1 cellular context compared by ENCODE assay signal in the genomic region with DNA sequence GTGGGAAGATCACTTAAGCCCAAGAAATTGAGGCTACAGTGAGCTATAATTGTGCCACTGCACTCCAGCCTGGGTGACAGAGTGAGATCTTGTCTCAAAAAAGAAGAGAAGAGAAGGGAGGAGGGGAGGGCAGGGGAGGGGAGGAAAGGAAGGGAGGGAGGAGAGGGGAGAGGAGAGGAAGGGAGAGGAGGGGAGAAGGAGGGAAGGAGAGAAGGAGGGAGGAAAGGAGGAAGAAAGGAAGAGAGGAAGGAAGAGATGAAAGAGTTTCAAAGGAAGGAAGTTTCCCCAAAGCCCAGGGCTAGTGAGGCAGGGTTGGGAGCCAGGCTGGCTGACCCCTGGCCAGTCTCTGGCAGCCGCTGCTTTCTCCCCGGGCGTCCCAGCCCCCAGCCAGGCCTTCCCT.
TF ChIP-seq lines count a peak whose summit lies in the region.

No MANE protein-coding gene starts in this region.

TF ChIP-seq in GM23338, 12 proteins besides CTCF, POLR2A, EP300 and RAD21 (continued from another document):
- TF ChIP-seq, protein P1, sequence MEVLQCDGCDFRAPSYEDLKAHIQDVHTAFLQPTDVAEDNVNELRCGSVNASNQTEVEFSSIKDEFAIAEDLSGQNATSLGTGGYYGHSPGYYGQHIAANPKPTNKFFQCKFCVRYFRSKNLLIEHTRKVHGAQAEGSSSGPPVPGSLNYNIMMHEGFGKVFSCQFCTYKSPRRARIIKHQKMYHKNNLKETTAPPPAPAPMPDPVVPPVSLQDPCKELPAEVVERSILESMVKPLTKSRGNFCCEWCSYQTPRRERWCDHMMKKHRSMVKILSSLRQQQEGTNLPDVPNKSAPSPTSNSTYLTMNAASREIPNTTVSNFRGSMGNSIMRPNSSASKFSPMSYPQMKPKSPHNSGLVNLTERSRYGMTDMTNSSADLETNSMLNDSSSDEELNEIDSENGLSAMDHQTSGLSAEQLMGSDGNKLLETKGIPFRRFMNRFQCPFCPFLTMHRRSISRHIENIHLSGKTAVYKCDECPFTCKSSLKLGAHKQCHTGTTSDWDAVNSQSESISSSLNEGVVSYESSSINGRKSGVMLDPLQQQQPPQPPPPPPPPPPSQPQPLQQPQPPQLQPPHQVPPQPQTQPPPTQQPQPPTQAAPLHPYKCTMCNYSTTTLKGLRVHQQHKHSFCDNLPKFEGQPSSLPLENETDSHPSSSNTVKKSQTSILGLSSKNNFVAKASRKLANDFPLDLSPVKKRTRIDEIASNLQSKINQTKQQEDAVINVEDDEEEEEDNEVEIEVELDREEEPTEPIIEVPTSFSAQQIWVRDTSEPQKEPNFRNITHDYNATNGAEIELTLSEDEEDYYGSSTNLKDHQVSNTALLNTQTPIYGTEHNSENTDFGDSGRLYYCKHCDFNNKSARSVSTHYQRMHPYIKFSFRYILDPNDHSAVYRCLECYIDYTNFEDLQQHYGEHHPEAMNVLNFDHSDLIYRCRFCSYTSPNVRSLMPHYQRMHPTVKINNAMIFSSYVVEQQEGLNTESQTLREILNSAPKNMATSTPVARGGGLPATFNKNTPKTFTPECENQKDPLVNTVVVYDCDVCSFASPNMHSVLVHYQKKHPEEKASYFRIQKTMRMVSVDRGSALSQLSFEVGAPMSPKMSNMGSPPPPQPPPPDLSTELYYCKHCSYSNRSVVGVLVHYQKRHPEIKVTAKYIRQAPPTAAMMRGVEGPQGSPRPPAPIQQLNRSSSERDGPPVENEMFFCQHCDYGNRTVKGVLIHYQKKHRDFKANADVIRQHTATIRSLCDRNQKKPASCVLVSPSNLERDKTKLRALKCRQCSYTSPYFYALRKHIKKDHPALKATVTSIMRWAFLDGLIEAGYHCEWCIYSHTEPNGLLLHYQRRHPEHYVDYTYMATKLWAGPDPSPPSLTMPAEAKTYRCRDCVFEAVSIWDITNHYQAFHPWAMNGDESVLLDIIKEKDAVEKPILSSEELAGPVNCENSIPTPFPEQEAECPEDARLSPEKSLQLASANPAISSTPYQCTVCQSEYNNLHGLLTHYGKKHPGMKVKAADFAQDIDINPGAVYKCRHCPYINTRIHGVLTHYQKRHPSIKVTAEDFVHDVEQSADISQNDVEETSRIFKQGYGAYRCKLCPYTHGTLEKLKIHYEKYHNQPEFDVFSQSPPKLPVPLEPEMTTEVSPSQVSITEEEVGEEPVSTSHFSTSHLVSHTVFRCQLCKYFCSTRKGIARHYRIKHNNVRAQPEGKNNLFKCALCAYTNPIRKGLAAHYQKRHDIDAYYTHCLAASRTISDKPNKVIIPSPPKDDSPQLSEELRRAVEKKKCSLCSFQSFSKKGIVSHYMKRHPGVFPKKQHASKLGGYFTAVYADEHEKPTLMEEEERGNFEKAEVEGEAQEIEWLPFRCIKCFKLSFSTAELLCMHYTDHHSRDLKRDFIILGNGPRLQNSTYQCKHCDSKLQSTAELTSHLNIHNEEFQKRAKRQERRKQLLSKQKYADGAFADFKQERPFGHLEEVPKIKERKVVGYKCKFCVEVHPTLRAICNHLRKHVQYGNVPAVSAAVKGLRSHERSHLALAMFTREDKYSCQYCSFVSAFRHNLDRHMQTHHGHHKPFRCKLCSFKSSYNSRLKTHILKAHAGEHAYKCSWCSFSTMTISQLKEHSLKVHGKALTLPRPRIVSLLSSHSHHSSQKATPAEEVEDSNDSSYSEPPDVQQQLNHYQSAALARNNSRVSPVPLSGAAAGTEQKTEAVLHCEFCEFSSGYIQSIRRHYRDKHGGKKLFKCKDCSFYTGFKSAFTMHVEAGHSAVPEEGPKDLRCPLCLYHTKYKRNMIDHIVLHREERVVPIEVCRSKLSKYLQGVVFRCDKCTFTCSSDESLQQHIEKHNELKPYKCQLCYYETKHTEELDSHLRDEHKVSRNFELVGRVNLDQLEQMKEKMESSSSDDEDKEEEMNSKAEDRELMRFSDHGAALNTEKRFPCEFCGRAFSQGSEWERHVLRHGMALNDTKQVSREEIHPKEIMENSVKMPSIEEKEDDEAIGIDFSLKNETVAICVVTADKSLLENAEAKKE (CRISPR knock-in tag; IDR thresholded peaks at IDR 0.05), result no peak
- TF ChIP-seq CREB1 (CRISPR knock-in tag; IDR thresholded peaks at IDR 0.05; ENCODE audit: low read depth), result no peak
- TF ChIP-seq, protein P2, sequence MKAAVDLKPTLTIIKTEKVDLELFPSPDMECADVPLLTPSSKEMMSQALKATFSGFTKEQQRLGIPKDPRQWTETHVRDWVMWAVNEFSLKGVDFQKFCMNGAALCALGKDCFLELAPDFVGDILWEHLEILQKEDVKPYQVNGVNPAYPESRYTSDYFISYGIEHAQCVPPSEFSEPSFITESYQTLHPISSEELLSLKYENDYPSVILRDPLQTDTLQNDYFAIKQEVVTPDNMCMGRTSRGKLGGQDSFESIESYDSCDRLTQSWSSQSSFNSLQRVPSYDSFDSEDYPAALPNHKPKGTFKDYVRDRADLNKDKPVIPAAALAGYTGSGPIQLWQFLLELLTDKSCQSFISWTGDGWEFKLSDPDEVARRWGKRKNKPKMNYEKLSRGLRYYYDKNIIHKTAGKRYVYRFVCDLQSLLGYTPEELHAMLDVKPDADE (IDR thresholded peaks at IDR 0.05), result no peak
- TF ChIP-seq ZNF331 (CRISPR knock-in tag; IDR thresholded peaks at IDR 0.05; ENCODE audit: low read depth), result no peak
- TF ChIP-seq EZH2 (IDR thresholded peaks at IDR 0.05; ENCODE audit: low read depth, unreplicated experiment), result no peak
- TF ChIP-seq POLR2AphosphoS5 (IDR thresholded peaks at IDR 0.05; ENCODE audit: low read depth), result no peak
